Comparison of ENCODE assay signal across 13 cellular contexts in the genomic region with DNA sequence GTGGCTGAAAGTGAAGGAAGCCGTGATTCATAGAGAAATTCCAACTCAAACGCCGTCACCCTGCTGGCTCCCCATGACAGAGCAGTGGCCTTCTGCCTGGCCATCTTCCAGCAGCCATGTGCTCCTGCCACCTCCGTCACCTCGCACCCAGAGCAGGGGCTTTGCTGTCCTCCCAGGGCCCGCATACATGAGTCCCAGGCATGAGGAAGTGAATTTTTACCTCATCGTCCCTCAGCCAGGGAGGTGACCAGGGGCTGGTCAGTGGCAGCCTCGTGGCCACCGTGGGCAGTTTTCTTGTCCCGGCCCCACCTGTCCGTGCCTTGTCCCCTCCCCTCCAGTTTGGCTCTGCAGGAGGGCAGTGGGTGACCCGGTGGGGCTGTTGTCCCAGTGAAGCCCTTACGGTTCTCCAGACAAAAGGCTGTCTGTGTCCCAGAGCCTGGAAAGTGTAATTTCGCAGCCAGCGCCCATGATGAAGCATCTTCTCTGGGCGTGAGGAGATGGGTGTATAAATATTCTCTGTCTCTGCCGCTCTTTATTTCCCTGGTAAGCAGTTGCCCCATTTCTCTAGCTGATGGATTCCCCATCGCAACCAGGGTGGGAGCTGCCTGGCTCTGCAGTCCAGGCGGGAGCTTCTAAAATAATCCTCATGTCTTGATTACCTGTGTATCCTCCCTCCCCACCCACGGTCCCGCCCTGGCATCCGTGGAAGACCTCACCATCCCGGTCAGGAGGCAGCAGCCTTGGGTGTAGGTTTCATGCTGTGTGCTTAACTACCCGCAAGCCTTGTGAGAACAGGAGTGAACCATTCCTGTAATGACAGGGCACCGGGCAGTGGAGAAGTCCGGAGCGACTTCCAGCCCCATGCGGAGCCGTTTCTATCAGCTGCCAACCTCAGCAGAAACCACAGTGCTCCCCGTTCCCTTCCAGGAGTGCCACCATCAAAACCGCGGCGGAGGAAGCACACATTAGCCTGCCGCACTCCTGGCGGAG.
DNase-seq lines count a peak whose midpoint lies in the region; ATAC-seq and TF ChIP-seq lines count a peak whose summit lies in the region.
"Had no signal": no experiment of that assay in that cellular context is flagged by ENCODE, and none has a peak within 500 bp of the region (broad histone marks: within the 10 kb centered on the region; RNA-seq: fewer than 3 reads in every experiment).

No MANE protein-coding gene starts in this region.

- no peak overlapping the region for H3K27ac Mint-ChIP-seq in stimulated activated memory B cell treated with anti-CD40 and anti-IgM and Interleukin-4, amounts not matched to agents 10 μg/mL and 1 μg/mL and 100 μg/mL, for 72 hours
- H3K27ac Mint-ChIP-seq: activated naive CD4-positive, alpha-beta T cell treated with anti-CD3 and anti-CD28 coated beads, Interleukin-2, amount 50 U/mL, for 24 hours had no signal

- 73 to 74% methylated on average over 27 to 35 of the region's 35 CpGs for WGBS in upper lobe of left lung, 2 donors

- no peak overlapping the region for H3K4me3 Mint-ChIP-seq in stimulated activated memory B cell treated with anti-CD40 and anti-IgM and Interleukin-4, amounts not matched to agents 10 μg/mL and 1 μg/mL and 100 μg/mL, for 72 hours
- H3K4me3 Mint-ChIP-seq: activated naive CD4-positive, alpha-beta T cell treated with anti-CD3 and anti-CD28 coated beads, Interleukin-2, amount 50 U/mL, for 24 hours had no signal

- TF ChIP-seq POLR2A in upper lobe of left lung (IDR thresholded peaks at IDR 0.05) = no peak
- no peak for TF ChIP-seq POLR2A in uterus (IDR thresholded peaks at IDR 0.05)

- H3K9me3 ChIP-seq in upper lobe of left lung (no peaks in the 10 kb centered on the region), uterus (no peaks in the 10 kb centered on the region)
- H3K9me3 ChIP-seq: mucosa of descending colon had no signal

- DNase-seq in Right ventricle myocardium inferior (ENCODE audit: missing footprints) (no peak), left ventricle myocardium superior (no peak), RPMI8226 (peak; percentile 32), upper lobe of left lung (peak; percentile 46 to 55), uterus (no peak)
- DNase-seq: activated CD4-positive, alpha-beta T cell treated with anti-CD3 and anti-CD28 coated beads, Interleukin-2, amount 50 U/mL, for 48 hours; mucosa of descending colon; stimulated activated CD4-positive, alpha-beta T cell treated with anti-CD3 and anti-CD28 coated beads, Interleukin-2, amount 100 ng/mL, for 48 hours; stimulated activated naive CD4-positive, alpha-beta T cell treated with Interleukin-2 at 50 U/mL for 16 hours had no signal

- no peaks in the 10 kb centered on the region for H3K36me3 Mint-ChIP-seq in stimulated activated memory B cell treated with anti-CD40 and anti-IgM and Interleukin-4, amounts not matched to agents 10 μg/mL and 1 μg/mL and 100 μg/mL, for 72 hours
- H3K36me3 Mint-ChIP-seq: activated naive CD4-positive, alpha-beta T cell treated with anti-CD3 and anti-CD28 coated beads, Interleukin-2, amount 50 U/mL, for 24 hours had no signal

- no peak for TF ChIP-seq CTCF in upper lobe of left lung (IDR thresholded peaks at IDR 0.05)
- TF ChIP-seq CTCF in uterus (IDR thresholded peaks at IDR 0.05) = no peak

- H3K36me3 ChIP-seq in upper lobe of left lung (peaks cover 0 to 20% (median 9%) of the 10 kb centered on the region in 4 donors), uterus (no peaks in the 10 kb centered on the region)

- no peaks in the 10 kb centered on the region for H3K27me3 Mint-ChIP-seq in stimulated activated memory B cell treated with anti-CD40 and anti-IgM and Interleukin-4, amounts not matched to agents 10 μg/mL and 1 μg/mL and 100 μg/mL, for 72 hours

- H3K9me3 Mint-ChIP-seq in stimulated activated memory B cell treated with anti-CD40 and anti-IgM and Interleukin-4, amounts not matched to agents 10 μg/mL and 1 μg/mL and 100 μg/mL, for 72 hours = no peaks in the 10 kb centered on the region
- H3K9me3 Mint-ChIP-seq: activated naive CD4-positive, alpha-beta T cell treated with anti-CD3 and anti-CD28 coated beads, Interleukin-2, amount 50 U/mL, for 24 hours had no signal

- TF ChIP-seq EP300 in upper lobe of left lung (IDR thresholded peaks at IDR 0.05) = no peak

- H3K4me1 ChIP-seq in upper lobe of left lung (peaks cover 0 to 8% (median 4%) of the 10 kb centered on the region in 4 donors), uterus (no peaks in the 10 kb centered on the region)

- H3K4me3 ChIP-seq in upper lobe of left lung (no peak overlapping the region), uterus (no peak overlapping the region)
- H3K4me3 ChIP-seq: mucosa of descending colon had no signal

- ATAC-seq in Right ventricle myocardium inferior = peak; percentile 34
- no peak for ATAC-seq in left ventricle myocardium superior
- no peak for ATAC-seq in upper lobe of left lung (ENCODE audit: low FRiP score in 2 of 2)
- no peak for ATAC-seq in stimulated activated memory B cell treated with anti-CD40 and anti-IgM and Interleukin-4, amounts not matched to agents 10 μg/mL and 1 μg/mL and 100 μg/mL, for 72 hours
- no peak for ATAC-seq in GM18907 (IDR thresholded peaks at IDR 0.05; ENCODE audit: unreplicated experiment)

- H3K27me3 ChIP-seq in layer of hippocampus (ENCODE audit: control insufficient read depth, insufficient read depth, low read length) (no peaks in the 10 kb centered on the region), upper lobe of left lung (no peaks in the 10 kb centered on the region), uterus (no peaks in the 10 kb centered on the region)

- intact Hi-C loops in Right ventricle myocardium inferior (cut with DNase I) (loop anchor here (2.0 to 10.0 kb wide), 4 partner anchors 89 to 1085 kb away; no protein-coding TSS in a partner anchor), left ventricle myocardium superior (cut with micrococcal nuclease) (no loop called here), uterus (cut with DNase I; ENCODE audit: low total_unique reads) (no loop called here)

- H3K27ac ChIP-seq in layer of hippocampus (ENCODE audit: low read depth, low read length) (peak overlapping the region; percentile 73), upper lobe of left lung (no peak overlapping the region), uterus (no peak overlapping the region)

- peaks cover 6% of the 10 kb centered on the region for H3K4me1 Mint-ChIP-seq in stimulated activated memory B cell treated with anti-CD40 and anti-IgM and Interleukin-4, amounts not matched to agents 10 μg/mL and 1 μg/mL and 100 μg/mL, for 72 hours
- H3K4me1 Mint-ChIP-seq: activated naive CD4-positive, alpha-beta T cell treated with anti-CD3 and anti-CD28 coated beads, Interleukin-2, amount 50 U/mL, for 24 hours had no signal

Comparison
In these comparisons a context has a peak if more than half of its experiments do, and no peak if none do; other contexts are left out.
1. DNase-seq: peak in RPMI8226 (single experiment) and upper lobe of left lung (2 of 2); none in Right ventricle myocardium inferior (single experiment), left ventricle myocardium superior (single experiment) and uterus (0 of 2).